Comparison of ENCODE assay signal across 1 cellular context in the genomic region with DNA sequence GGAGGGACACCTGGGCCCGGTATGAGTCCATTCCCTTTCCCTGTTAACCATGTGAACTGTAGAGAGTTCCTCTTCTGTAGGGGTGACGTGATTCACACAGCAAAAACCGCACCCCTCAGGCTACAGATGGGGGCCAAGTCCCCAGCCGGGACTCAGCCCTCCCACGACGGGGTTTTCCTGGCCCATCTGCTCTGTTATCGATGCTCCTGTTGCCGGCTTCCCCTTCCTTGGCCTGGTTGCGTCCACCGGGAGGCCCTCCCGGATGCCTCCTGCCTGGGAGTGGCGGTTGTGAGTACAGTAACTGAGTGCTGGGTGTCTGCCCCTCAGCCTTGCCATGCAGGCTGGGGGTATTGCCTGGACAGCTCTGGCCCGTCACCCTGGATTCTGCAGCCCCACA.
TF ChIP-seq lines count a peak whose summit lies in the region.

No MANE protein-coding gene starts in this region.

TF ChIP-seq in HepG2, 621 proteins besides CTCF, POLR2A, EP300 and RAD21 (continued from another document):
- TF ChIP-seq, protein P1, sequence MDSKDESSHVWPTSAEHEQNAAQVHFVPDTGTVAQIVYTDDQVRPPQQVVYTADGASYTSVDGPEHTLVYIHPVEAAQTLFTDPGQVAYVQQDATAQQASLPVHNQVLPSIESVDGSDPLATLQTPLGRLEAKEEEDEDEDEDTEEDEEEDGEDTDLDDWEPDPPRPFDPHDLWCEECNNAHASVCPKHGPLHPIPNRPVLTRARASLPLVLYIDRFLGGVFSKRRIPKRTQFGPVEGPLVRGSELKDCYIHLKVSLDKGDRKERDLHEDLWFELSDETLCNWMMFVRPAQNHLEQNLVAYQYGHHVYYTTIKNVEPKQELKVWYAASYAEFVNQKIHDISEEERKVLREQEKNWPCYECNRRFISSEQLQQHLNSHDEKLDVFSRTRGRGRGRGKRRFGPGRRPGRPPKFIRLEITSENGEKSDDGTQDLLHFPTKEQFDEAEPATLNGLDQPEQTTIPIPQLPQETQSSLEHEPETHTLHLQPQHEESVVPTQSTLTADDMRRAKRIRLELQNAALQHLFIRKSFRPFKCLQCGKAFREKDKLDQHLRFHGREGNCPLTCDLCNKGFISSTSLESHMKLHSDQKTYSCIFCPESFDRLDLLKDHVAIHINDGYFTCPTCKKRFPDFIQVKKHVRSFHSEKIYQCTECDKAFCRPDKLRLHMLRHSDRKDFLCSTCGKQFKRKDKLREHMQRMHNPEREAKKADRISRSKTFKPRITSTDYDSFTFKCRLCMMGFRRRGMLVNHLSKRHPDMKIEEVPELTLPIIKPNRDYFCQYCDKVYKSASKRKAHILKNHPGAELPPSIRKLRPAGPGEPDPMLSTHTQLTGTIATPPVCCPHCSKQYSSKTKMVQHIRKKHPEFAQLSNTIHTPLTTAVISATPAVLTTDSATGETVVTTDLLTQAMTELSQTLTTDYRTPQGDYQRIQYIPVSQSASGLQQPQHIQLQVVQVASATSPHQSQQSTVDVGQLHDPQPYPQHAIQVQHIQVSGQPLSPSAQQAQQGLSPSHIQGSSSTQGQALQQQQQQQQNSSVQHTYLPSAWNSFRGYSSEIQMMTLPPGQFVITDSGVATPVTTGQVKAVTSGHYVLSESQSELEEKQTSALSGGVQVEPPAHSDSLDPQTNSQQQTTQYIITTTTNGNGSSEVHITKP (CRISPR knock-in tag; IDR thresholded peaks at IDR 0.05; ENCODE audit: low read depth) = 0 out of 2 replicates have a peak, but pooled peaks have one; percentile 15
- TF ChIP-seq ZNF547 (CRISPR knock-in tag; IDR thresholded peaks at IDR 0.05) (0 out of 2 replicates have a peak, but pooled peaks have one; percentile 32), ZNF598 (CRISPR knock-in tag; IDR thresholded peaks at IDR 0.05; ENCODE audit: borderline replicate concordance) (peak; percentile 59; the same call in 1 of the 2 replicates), HOXA3 (CRISPR knock-in tag; IDR thresholded peaks at IDR 0.05) (no peak), ZBTB38 (CRISPR knock-in tag; IDR thresholded peaks at IDR 0.05) (0 out of 2 replicates have a peak, but pooled peaks have one; percentile 25), ZNF235 (CRISPR knock-in tag; IDR thresholded peaks at IDR 0.05; ENCODE audit: borderline replicate concordance) (0 out of 2 replicates have a peak, but pooled peaks have one; percentile 38), RFXANK (CRISPR knock-in tag; IDR thresholded peaks at IDR 0.05) (no peak)
- TF ChIP-seq, protein P2, sequence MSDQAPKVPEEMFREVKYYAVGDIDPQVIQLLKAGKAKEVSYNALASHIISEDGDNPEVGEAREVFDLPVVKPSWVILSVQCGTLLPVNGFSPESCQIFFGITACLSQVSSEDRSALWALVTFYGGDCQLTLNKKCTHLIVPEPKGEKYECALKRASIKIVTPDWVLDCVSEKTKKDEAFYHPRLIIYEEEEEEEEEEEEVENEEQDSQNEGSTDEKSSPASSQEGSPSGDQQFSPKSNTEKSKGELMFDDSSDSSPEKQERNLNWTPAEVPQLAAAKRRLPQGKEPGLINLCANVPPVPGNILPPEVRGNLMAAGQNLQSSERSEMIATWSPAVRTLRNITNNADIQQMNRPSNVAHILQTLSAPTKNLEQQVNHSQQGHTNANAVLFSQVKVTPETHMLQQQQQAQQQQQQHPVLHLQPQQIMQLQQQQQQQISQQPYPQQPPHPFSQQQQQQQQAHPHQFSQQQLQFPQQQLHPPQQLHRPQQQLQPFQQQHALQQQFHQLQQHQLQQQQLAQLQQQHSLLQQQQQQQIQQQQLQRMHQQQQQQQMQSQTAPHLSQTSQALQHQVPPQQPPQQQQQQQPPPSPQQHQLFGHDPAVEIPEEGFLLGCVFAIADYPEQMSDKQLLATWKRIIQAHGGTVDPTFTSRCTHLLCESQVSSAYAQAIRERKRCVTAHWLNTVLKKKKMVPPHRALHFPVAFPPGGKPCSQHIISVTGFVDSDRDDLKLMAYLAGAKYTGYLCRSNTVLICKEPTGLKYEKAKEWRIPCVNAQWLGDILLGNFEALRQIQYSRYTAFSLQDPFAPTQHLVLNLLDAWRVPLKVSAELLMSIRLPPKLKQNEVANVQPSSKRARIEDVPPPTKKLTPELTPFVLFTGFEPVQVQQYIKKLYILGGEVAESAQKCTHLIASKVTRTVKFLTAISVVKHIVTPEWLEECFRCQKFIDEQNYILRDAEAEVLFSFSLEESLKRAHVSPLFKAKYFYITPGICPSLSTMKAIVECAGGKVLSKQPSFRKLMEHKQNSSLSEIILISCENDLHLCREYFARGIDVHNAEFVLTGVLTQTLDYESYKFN (CRISPR knock-in tag; conservative IDR thresholded peaks at IDR 0.05) = 0 out of 2 replicates have a peak, but pooled peaks have one; percentile 0
- TF ChIP-seq, protein P3, sequence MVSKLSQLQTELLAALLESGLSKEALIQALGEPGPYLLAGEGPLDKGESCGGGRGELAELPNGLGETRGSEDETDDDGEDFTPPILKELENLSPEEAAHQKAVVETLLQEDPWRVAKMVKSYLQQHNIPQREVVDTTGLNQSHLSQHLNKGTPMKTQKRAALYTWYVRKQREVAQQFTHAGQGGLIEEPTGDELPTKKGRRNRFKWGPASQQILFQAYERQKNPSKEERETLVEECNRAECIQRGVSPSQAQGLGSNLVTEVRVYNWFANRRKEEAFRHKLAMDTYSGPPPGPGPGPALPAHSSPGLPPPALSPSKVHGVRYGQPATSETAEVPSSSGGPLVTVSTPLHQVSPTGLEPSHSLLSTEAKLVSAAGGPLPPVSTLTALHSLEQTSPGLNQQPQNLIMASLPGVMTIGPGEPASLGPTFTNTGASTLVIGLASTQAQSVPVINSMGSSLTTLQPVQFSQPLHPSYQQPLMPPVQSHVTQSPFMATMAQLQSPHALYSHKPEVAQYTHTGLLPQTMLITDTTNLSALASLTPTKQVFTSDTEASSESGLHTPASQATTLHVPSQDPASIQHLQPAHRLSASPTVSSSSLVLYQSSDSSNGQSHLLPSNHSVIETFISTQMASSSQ (IDR thresholded peaks at IDR 0.05; ENCODE audit: low read depth) = no peak
- TF ChIP-seq, protein P3 (CRISPR knock-in tag; IDR thresholded peaks at IDR 0.05; ENCODE audit: borderline replicate concordance) = 0 out of 2 replicates have a peak, but pooled peaks have one; percentile 18
- TF ChIP-seq, protein P4, sequence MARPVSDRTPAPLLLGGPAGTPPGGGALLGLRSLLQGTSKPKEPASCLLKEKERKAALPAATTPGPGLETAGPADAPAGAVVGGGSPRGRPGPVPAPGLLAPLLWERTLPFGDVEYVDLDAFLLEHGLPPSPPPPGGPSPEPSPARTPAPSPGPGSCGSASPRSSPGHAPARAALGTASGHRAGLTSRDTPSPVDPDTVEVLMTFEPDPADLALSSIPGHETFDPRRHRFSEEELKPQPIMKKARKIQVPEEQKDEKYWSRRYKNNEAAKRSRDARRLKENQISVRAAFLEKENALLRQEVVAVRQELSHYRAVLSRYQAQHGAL (CRISPR knock-in tag; IDR thresholded peaks at IDR 0.05; ENCODE audit: not compliant biosample characterization) = peak; percentile 6
- TF ChIP-seq, protein P5, sequence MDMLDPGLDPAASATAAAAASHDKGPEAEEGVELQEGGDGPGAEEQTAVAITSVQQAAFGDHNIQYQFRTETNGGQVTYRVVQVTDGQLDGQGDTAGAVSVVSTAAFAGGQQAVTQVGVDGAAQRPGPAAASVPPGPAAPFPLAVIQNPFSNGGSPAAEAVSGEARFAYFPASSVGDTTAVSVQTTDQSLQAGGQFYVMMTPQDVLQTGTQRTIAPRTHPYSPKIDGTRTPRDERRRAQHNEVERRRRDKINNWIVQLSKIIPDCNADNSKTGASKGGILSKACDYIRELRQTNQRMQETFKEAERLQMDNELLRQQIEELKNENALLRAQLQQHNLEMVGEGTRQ (IDR thresholded peaks at IDR 0.05; ENCODE audit: low read depth, low read length) = no peak
- TF ChIP-seq, protein P5 (CRISPR knock-in tag; IDR thresholded peaks at IDR 0.05; ENCODE audit: borderline replicate concordance) = no peak
- TF ChIP-seq, protein P6, sequence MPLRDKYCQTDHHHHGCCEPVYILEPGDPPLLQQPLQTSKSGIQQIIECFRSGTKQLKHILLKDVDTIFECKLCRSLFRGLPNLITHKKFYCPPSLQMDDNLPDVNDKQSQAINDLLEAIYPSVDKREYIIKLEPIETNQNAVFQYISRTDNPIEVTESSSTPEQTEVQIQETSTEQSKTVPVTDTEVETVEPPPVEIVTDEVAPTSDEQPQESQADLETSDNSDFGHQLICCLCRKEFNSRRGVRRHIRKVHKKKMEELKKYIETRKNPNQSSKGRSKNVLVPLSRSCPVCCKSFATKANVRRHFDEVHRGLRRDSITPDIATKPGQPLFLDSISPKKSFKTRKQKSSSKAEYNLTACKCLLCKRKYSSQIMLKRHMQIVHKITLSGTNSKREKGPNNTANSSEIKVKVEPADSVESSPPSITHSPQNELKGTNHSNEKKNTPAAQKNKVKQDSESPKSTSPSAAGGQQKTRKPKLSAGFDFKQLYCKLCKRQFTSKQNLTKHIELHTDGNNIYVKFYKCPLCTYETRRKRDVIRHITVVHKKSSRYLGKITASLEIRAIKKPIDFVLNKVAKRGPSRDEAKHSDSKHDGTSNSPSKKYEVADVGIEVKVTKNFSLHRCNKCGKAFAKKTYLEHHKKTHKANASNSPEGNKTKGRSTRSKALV (CRISPR knock-in tag; IDR thresholded peaks at IDR 0.05) = peak; percentile 16; the same call in 1 of the 2 replicates
